In genomic region chr1:75375476-75376447, GRCh38 we compare ENCODE assay signal across 8 cellular contexts.
DNase-seq lines count a peak whose midpoint lies in the region; ATAC-seq, FAIRE-seq and TF ChIP-seq lines count a peak whose summit lies in the region.
"Not testable (repeated sequence)": the region's sequence is repeated elsewhere in the genome, so short reads cannot be mapped to it uniquely, and the experiment has no call there.

No MANE protein-coding gene starts in this region.

- DNase-seq in CD8-positive, alpha-beta T cell; activated CD8-positive, alpha-beta T cell treated with anti-CD3 and anti-CD28 coated beads, Interleukin-2, amount 10 ng/mL, durations not matched to agents 7 days and 5 days; chondrocyte (ENCODE audit: low spot score); keratinocyte (ENCODE audit: low read depth, low spot score): not testable (repeated sequence)
- DNase-seq in GM23338 (ENCODE audit: low spot score): peak; percentile 16
- peak; percentile 56 for DNase-seq in NCI-H1694 treated with DMSO at 0.1 percent for 48 hours (lab: John Stamatoyannopoulos, UW)
- peak; percentile 59 for DNase-seq in NCI-H82 (lab: John Stamatoyannopoulos, UW)
- peak in 1 of 2 donors; percentile 32 for DNase-seq in trophoblast cell

- TF ChIP-seq CTCF in CD8-positive, alpha-beta T cell (IDR thresholded peaks at IDR 0.05); GM23338 (conservative IDR thresholded peaks at IDR 0.05; ENCODE audit: low read depth in 2 of 2); chondrocyte (IDR thresholded peaks at IDR 0.05); keratinocyte (optimal IDR thresholded peaks at IDR 0.05 in 1 of 3, IDR thresholded peaks at IDR 0.05 in 1 of 3, conservative IDR thresholded peaks at IDR 0.05 in 1 of 3; ENCODE audit: extremely low read depth in 1 of 3, insufficient read depth in 2 of 3, low read length in 3 of 3): not testable (repeated sequence)

- H3K4ac ChIP-seq in trophoblast cell (ENCODE audit: low read depth, low read length): not testable (repeated sequence)

- not testable (repeated sequence) for H3K23ac ChIP-seq in trophoblast cell (ENCODE audit: low read length)

- H2BK12ac ChIP-seq in trophoblast cell (ENCODE audit: low read length): not testable (repeated sequence)

- not testable (repeated sequence) for ATAC-seq in CD8-positive, alpha-beta T cell; activated CD8-positive, alpha-beta T cell treated with anti-CD3 and anti-CD28 coated beads, Interleukin-2, amount 10 ng/mL, durations not matched to agents 7 days and 5 days
- peak; percentile 51 for ATAC-seq in GM23338

- H3K9me2 ChIP-seq in GM23338 (ENCODE audit: insufficient read depth): not testable (repeated sequence)

- not testable (repeated sequence) for H3K27me3 Mint-ChIP-seq in CD8-positive, alpha-beta T cell (ENCODE audit: low read depth); GM23338 (ENCODE audit: insufficient read depth, low read depth, poor library complexity); activated CD8-positive, alpha-beta T cell treated with anti-CD3 and anti-CD28 coated beads, Interleukin-2, amount 10 ng/mL, durations not matched to agents 7 days and 5 days (ENCODE audit: low read depth); chondrocyte (ENCODE audit: low read depth)

- peak overlapping the region; percentile 49 for H2AFZ ChIP-seq in GM23338
- not testable (repeated sequence) for H2AFZ ChIP-seq in keratinocyte (ENCODE audit: control insufficient read depth, low read length); trophoblast cell (ENCODE audit: insufficient read depth, low read length, poor library complexity)

- H3K9ac ChIP-seq in keratinocyte (ENCODE audit: control insufficient read depth, extremely low read depth, insufficient read depth, low read length): peak overlapping the region; percentile 18
- not testable (repeated sequence) for H3K9ac ChIP-seq in trophoblast cell (ENCODE audit: low read length)

- H3K4me1 ChIP-seq in CD8-positive, alpha-beta T cell (ENCODE audit: insufficient read depth, low read length); keratinocyte (ENCODE audit: control insufficient read depth, extremely low read depth, insufficient read depth, low read length): not testable (repeated sequence)
- H3K4me1 ChIP-seq in GM23338 (ENCODE audit: insufficient read depth) (peaks cover 27% of the 10 kb centered on the region), trophoblast cell (ENCODE audit: control insufficient read depth in 1 of 2, insufficient read depth in 2 of 2, low read length in 2 of 2) (peaks cover 4 to 11% of the 10 kb centered on the region in 2 experiments)

- not testable (repeated sequence) for H3K27me3 ChIP-seq in CD8-positive, alpha-beta T cell (ENCODE audit: insufficient read depth, low read length); GM23338 (ENCODE audit: insufficient read depth); keratinocyte (ENCODE audit: control insufficient read depth, extremely low read depth, insufficient read depth, low read length); trophoblast cell (ENCODE audit: insufficient read depth, low read length)

- WGBS in trophoblast cell (ENCODE audit: extremely low coverage, insufficient coverage, insufficient read length): no CpG with 5 or more reads among the region's 25 CpGs

- H3K36me3 ChIP-seq in CD8-positive, alpha-beta T cell (ENCODE audit: insufficient read depth, low read length); GM23338 (ENCODE audit: insufficient read depth); keratinocyte (ENCODE audit: control insufficient read depth in 2 of 2, extremely low read depth in 1 of 2, insufficient read depth in 2 of 2, low read length in 2 of 2); trophoblast cell (ENCODE audit: control insufficient read depth in 1 of 2, insufficient read depth in 2 of 2, low read length in 2 of 2): not testable (repeated sequence)

- H4K20me1 ChIP-seq in GM23338 (replicated peaks; ENCODE audit: insufficient read depth); keratinocyte (ENCODE audit: control insufficient read depth, extremely low read depth, insufficient read depth, low read length): not testable (repeated sequence)

- dilution Hi-C loops in keratinocyte (cut with MboI; ENCODE audit: extremely low pct_ligation_motif_present, low sequenced_read_pairs): not testable (repeated sequence)

- H3K79me1 ChIP-seq in trophoblast cell (ENCODE audit: low read length): not testable (repeated sequence)

- H3F3A ChIP-seq in GM23338 (replicated peaks; ENCODE audit: low read depth): not testable (repeated sequence)

- H3K27ac ChIP-seq in CD8-positive, alpha-beta T cell (ENCODE audit: low read depth, low read length); trophoblast cell (ENCODE audit: low read depth, low read length): not testable (repeated sequence)
- H3K27ac ChIP-seq in GM23338 (ENCODE audit: low read depth): peak overlapping the region; percentile 93
- peak overlapping the region; percentile 39 for H3K27ac ChIP-seq in keratinocyte (ENCODE audit: control insufficient read depth, insufficient read depth, low read length)

- H3K9me3 Mint-ChIP-seq in CD8-positive, alpha-beta T cell; GM23338; activated CD8-positive, alpha-beta T cell treated with anti-CD3 and anti-CD28 coated beads, Interleukin-2, amount 10 ng/mL, durations not matched to agents 7 days and 5 days (ENCODE audit: insufficient read depth): not testable (repeated sequence)
- H3K9me3 Mint-ChIP-seq in chondrocyte (ENCODE audit: low read depth): peaks cover 12% of the 10 kb centered on the region

- peak overlapping the region; percentile 94 for H3K27ac Mint-ChIP-seq in CD8-positive, alpha-beta T cell
- peak overlapping the region; percentile 99 for H3K27ac Mint-ChIP-seq in GM23338
- H3K27ac Mint-ChIP-seq in activated CD8-positive, alpha-beta T cell treated with anti-CD3 and anti-CD28 coated beads, Interleukin-2, amount 10 ng/mL, durations not matched to agents 7 days and 5 days: peak overlapping the region; percentile 83
- H3K27ac Mint-ChIP-seq in chondrocyte (ENCODE audit: unreplicated experiment): not testable (repeated sequence)

- peak overlapping the region; percentile 66 for H3K14ac ChIP-seq in trophoblast cell (ENCODE audit: low read length)

- H3K4me2 ChIP-seq in GM23338 (peak overlapping the region; percentile 77), keratinocyte (ENCODE audit: control insufficient read depth, extremely low read depth, insufficient read depth, low read depth, low read length) (peak overlapping the region; percentile 37)
- not testable (repeated sequence) for H3K4me2 ChIP-seq in trophoblast cell (ENCODE audit: low read length)

- H3K36me3 Mint-ChIP-seq in CD8-positive, alpha-beta T cell; activated CD8-positive, alpha-beta T cell treated with anti-CD3 and anti-CD28 coated beads, Interleukin-2, amount 10 ng/mL, durations not matched to agents 7 days and 5 days (ENCODE audit: low read depth); chondrocyte (ENCODE audit: low read depth): not testable (repeated sequence)
- H3K36me3 Mint-ChIP-seq in GM23338 (ENCODE audit: low read depth): peaks cover 13% of the 10 kb centered on the region; the same call in 2 of the 3 replicates

- not testable (repeated sequence) for H2BK5ac ChIP-seq in trophoblast cell (ENCODE audit: low read depth, low read length, poor library complexity)

- H3K4me1 Mint-ChIP-seq in CD8-positive, alpha-beta T cell (ENCODE audit: low read depth); activated CD8-positive, alpha-beta T cell treated with anti-CD3 and anti-CD28 coated beads, Interleukin-2, amount 10 ng/mL, durations not matched to agents 7 days and 5 days (ENCODE audit: low read depth); chondrocyte (ENCODE audit: low read depth): not testable (repeated sequence)
- peaks cover 30% of the 10 kb centered on the region for H3K4me1 Mint-ChIP-seq in GM23338

- H4K8ac ChIP-seq in trophoblast cell (ENCODE audit: low read depth, low read length): peak overlapping the region; percentile 38

- peak overlapping the region; percentile 55 for H4K91ac ChIP-seq in trophoblast cell (ENCODE audit: low read depth, low read length)

- not testable (repeated sequence) for H3K4me3 ChIP-seq in CD8-positive, alpha-beta T cell (ENCODE audit: low read depth, low read length); trophoblast cell (ENCODE audit: low read depth, low read length)
- peak overlapping the region; percentile 77 for H3K4me3 ChIP-seq in GM23338
- peak overlapping the region in 2 of 3 experiments; percentile 32 for H3K4me3 ChIP-seq in keratinocyte (ENCODE audit: control insufficient read depth in 2 of 3, extremely low read depth in 1 of 3, insufficient read depth in 2 of 3, low read depth in 1 of 3, low read length in 3 of 3)

- POLR2A ChIA-PET in CD8-positive, alpha-beta T cell (lab: Charles Lee); activated CD8-positive, alpha-beta T cell treated with anti-CD3 and anti-CD28 coated beads, Interleukin-2, amount 10 ng/mL, durations not matched to agents 7 days and 5 days (lab: Charles Lee): not testable (repeated sequence)

- intact Hi-C loops in CD8-positive, alpha-beta T cell (cut with DNase I, micrococcal nuclease): not testable (repeated sequence)

- H2AK5ac ChIP-seq in trophoblast cell (ENCODE audit: low read length): not testable (repeated sequence)

- peak overlapping the region; percentile 43 for H2BK120ac ChIP-seq in trophoblast cell (ENCODE audit: insufficient read depth, low read length, poor library complexity)

- not testable (repeated sequence) for H4K12ac ChIP-seq in trophoblast cell (ENCODE audit: low read depth, low read length)

- FAIRE-seq in keratinocyte (lab: Jason Lieb, UNC): not testable (repeated sequence)

- H3K79me2 ChIP-seq in GM23338 (replicated peaks; ENCODE audit: insufficient read depth): peaks cover 47% of the 10 kb centered on the region
- H3K79me2 ChIP-seq in keratinocyte (ENCODE audit: control insufficient read depth, insufficient read depth, low read length); trophoblast cell (ENCODE audit: control insufficient read depth, insufficient read depth, low read length, poor library complexity): not testable (repeated sequence)

- H3K9me1 ChIP-seq in keratinocyte (ENCODE audit: control insufficient read depth, extremely low read depth, insufficient read depth, low read length): not testable (repeated sequence)

- CTCF ChIA-PET in CD8-positive, alpha-beta T cell (lab: Charles Lee); activated CD8-positive, alpha-beta T cell treated with anti-CD3 and anti-CD28 coated beads, Interleukin-2, amount 10 ng/mL, durations not matched to agents 7 days and 5 days (lab: Charles Lee): not testable (repeated sequence)

- H3K4me3 Mint-ChIP-seq in CD8-positive, alpha-beta T cell: peak overlapping the region; percentile 79
- peak overlapping the region; percentile 93 for H3K4me3 Mint-ChIP-seq in GM23338
- H3K4me3 Mint-ChIP-seq in activated CD8-positive, alpha-beta T cell treated with anti-CD3 and anti-CD28 coated beads, Interleukin-2, amount 10 ng/mL, durations not matched to agents 7 days and 5 days: peak overlapping the region; percentile 75
- H3K4me3 Mint-ChIP-seq in chondrocyte (ENCODE audit: unreplicated experiment): peak overlapping the region; percentile 16

- not testable (repeated sequence) for H3K9me3 ChIP-seq in CD8-positive, alpha-beta T cell (ENCODE audit: low read length); keratinocyte (ENCODE audit: control insufficient read depth, low read depth, low read length); trophoblast cell (ENCODE audit: insufficient read depth, low read depth, low read length)

- H3K18ac ChIP-seq in trophoblast cell (ENCODE audit: low read length): not testable (repeated sequence)

Comparison
In these comparisons a context has a peak if more than half of its experiments do, and no peak if none do; other contexts are left out.
1. H3K4me3 Mint-ChIP-seq: peak in every context shown above with its lines; median percentile 93 in GM23338; 79 in CD8-positive, alpha-beta T cell; 75 in activated CD8-positive, alpha-beta T cell treated with anti-CD3 and anti-CD28 coated beads, Interleukin-2, amount 10 ng/mL, durations not matched to agents 7 days and 5 days; 16 in chondrocyte.